Comparison of ENCODE assay signal across 26 cellular contexts in the genomic region with DNA sequence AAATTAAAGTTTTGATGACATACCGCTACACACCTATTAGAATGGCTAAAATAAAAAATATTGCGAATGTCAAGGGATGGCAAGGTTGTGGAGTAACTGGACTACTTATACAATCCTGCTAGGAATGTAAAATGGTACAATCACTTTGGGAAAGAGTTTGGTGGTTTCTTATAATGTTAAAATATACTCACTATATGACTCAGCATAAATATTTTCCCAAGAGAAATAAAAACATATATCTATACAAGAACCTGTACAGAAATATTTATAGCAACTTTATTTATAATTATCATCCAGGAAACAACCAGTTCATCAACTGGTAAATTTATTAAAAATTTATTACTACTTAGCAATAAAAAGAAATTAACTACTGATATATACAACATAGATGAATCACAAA.
"Had no signal": no experiment of that assay in that cellular context is flagged by ENCODE, and none has a peak within 500 bp of the region (broad histone marks: within the 10 kb centered on the region; RNA-seq: fewer than 3 reads in every experiment).

No MANE protein-coding gene starts in this region.

- H3K36me3 ChIP-seq: colonic mucosa, esophagus squamous epithelium, gastrocnemius medialis, heart right ventricle, left lung, lower lobe of right lung had no signal

- H3K27me3 ChIP-seq: colonic mucosa, esophagus squamous epithelium, gastrocnemius medialis, heart right ventricle, left lung had no signal

- H3K4me3 Mint-ChIP-seq: dendritic cell treated with granulocyte-macrophage colony-stimulating factor and Interleukin-4, amounts not matched to agents 40 ng/mL and 50 ng/mL, for 4 days; effector memory CD8-positive, alpha-beta T cell; endodermal cell had no signal

- H3K27ac ChIP-seq: colonic mucosa, epithelial cell of prostate, esophagus squamous epithelium, gastrocnemius medialis, heart right ventricle, left lung, lower lobe of right lung had no signal

- ATAC-seq: effector memory CD8-positive, alpha-beta T cell; esophagus mucosa; gastrocnemius medialis; heart right ventricle; left cardiac atrium; left lung; left ventricle myocardium superior; lower lobe of right lung had no signal

- H3K9me3 ChIP-seq: colonic mucosa, esophagus squamous epithelium, gastrocnemius medialis, heart right ventricle, left lung, lower lobe of right lung had no signal

- DNase-seq: colonic mucosa; cortex of kidney; effector CD8-positive, alpha-beta T cell; effector memory CD8-positive, alpha-beta T cell; endodermal cell; erythroblast; esophagus squamous epithelium; foreskin fibroblast; foreskin melanocyte; gastrocnemius medialis; glutamatergic neuron; head of caudate nucleus; heart right ventricle; hippocampal formation; left cardiac atrium; left lung; left ventricle myocardium superior; lower lobe of right lung; mesendoderm; midbrain had no signal

- H3K4me1 ChIP-seq: colonic mucosa, heart right ventricle, left lung, lower lobe of right lung had no signal

- H3K4me3 ChIP-seq: colonic mucosa, esophagus squamous epithelium, gastrocnemius medialis, heart right ventricle, left lung, lower lobe of right lung had no signal

- H3K9me3 Mint-ChIP-seq: dendritic cell treated with granulocyte-macrophage colony-stimulating factor and Interleukin-4, amounts not matched to agents 40 ng/mL and 50 ng/mL, for 4 days; effector memory CD8-positive, alpha-beta T cell; endodermal cell had no signal

- H3K27ac Mint-ChIP-seq: dendritic cell treated with granulocyte-macrophage colony-stimulating factor and Interleukin-4, amounts not matched to agents 40 ng/mL and 50 ng/mL, for 4 days; effector memory CD8-positive, alpha-beta T cell; endodermal cell had no signal

- FAIRE-seq: endometrium, islet of Langerhans, keratinocyte had no signal

- H3K27me3 Mint-ChIP-seq: dendritic cell treated with granulocyte-macrophage colony-stimulating factor and Interleukin-4, amounts not matched to agents 40 ng/mL and 50 ng/mL, for 4 days; effector memory CD8-positive, alpha-beta T cell had no signal
